15 cellular contexts compared by ENCODE assay signal in the genomic region with DNA sequence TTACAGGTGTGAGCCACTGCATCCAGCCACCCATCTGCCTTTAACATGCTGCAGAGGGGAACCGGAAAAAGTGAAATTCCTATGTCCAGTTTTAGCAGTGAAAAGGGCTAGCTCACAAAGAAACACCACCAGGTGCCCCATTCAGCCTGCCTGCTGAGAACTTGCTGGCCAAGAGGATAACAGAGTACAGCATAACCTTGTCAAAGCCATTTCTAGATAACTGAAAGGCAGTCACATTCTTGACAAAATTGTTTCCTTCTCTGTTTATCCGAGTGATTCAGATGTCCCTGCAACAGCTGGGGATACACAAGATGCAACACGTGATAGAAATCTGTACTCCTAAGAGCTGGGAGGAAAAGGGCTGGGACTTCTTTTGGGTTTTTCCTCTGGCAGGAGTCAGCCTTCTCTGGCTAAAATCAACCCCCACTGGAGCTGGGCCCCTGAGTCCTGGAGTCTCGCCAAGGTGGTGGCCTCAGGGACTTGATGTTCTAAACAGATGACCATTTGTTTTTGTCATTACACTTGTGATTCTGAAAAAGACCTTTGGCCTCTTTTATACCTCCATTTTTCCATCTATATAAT.
DNase-seq lines count a peak whose midpoint lies in the region; ATAC-seq and TF ChIP-seq lines count a peak whose summit lies in the region.
"Had no signal": no experiment of that assay in that cellular context is flagged by ENCODE, and none has a peak within 500 bp of the region (broad histone marks: within the 10 kb centered on the region; RNA-seq: fewer than 3 reads in every experiment).

No MANE protein-coding gene starts in this region.

- no peak overlapping the region for H3K4me3 Mint-ChIP-seq in activated T-helper 1 cell treated with anti-CD3 and anti-CD28 coated beads, Interleukin-12 subunit alpha, Interleukin-12 subunit beta, Interleukin-2, Interleukin-4 antibody, amounts not matched to agents 30 ng/mL and 10 ng/mL and 1 ng/mL, durations not matched to agents 14 hours and 24 hours and 36 hours
- H3K4me3 Mint-ChIP-seq: B cell; CD8-positive, alpha-beta T cell; GM23338 had no signal

- H3K27me3 ChIP-seq in heart left ventricle (no peaks in the 10 kb centered on the region), gastrocnemius medialis (no peaks in the 10 kb centered on the region)
- H3K27me3 ChIP-seq: BLaER1 treated with 17β-estradiol and CSF1 and Interleukin-3, amounts not matched to agents 10 nM and 100 nM had no signal

- TF ChIP-seq CTCF in heart left ventricle (IDR thresholded peaks at IDR 0.05): no peak
- no peak for TF ChIP-seq CTCF in gastrocnemius medialis (IDR thresholded peaks at IDR 0.05 in 4 of 5, conservative IDR thresholded peaks at IDR 0.05 in 1 of 5)

- H3K27me3 Mint-ChIP-seq in activated T-helper 1 cell treated with anti-CD3 and anti-CD28 coated beads, Interleukin-12 subunit alpha, Interleukin-12 subunit beta, Interleukin-2, Interleukin-4 antibody, amounts not matched to agents 30 ng/mL and 10 ng/mL and 1 ng/mL, durations not matched to agents 14 hours and 24 hours and 36 hours (ENCODE audit: insufficient read depth): no peaks in the 10 kb centered on the region

- peak; percentile 76 to 87 (median 84) for ATAC-seq in heart left ventricle
- ATAC-seq in left ventricle myocardium superior: peak; percentile 88
- ATAC-seq in gastrocnemius medialis: peak; percentile 27 to 60
- ATAC-seq: CD8-positive, alpha-beta T cell; GM23338 had no signal

- H3K9me3 ChIP-seq in heart left ventricle (no peaks in the 10 kb centered on the region), gastrocnemius medialis (no peaks in the 10 kb centered on the region)
- H3K9me3 ChIP-seq: BLaER1 treated with 17β-estradiol and CSF1 and Interleukin-3, amounts not matched to agents 10 nM and 100 nM had no signal

- in situ Hi-C loops in gastrocnemius medialis (cut with MboI; ENCODE audit: low sequenced_read_pairs in 4 of 4): no loop called here

- intact Hi-C loops in heart left ventricle (cut with DNase I) (no loop called here), left ventricle myocardium superior (cut with micrococcal nuclease) (no loop called here), gastrocnemius medialis (cut with DNase I; ENCODE audit: low total_unique reads) (no loop called here)
- intact Hi-C loops in activated T-helper 1 cell treated with anti-CD3 and anti-CD28 coated beads, Interleukin-12 subunit alpha, Interleukin-12 subunit beta, Interleukin-2, Interleukin-4 antibody, amounts not matched to agents 30 ng/mL and 10 ng/mL and 1 ng/mL, durations not matched to agents 14 hours and 24 hours and 36 hours (cut with micrococcal nuclease): no loop called here

- H3K4me3 ChIP-seq in heart left ventricle (no peak overlapping the region), gastrocnemius medialis (no peak overlapping the region)
- H3K4me3 ChIP-seq: BLaER1 treated with 17β-estradiol and CSF1 and Interleukin-3, amounts not matched to agents 10 nM and 100 nM; GM23338 had no signal

- no peaks in the 10 kb centered on the region for H3K9me3 Mint-ChIP-seq in activated T-helper 1 cell treated with anti-CD3 and anti-CD28 coated beads, Interleukin-12 subunit alpha, Interleukin-12 subunit beta, Interleukin-2, Interleukin-4 antibody, amounts not matched to agents 30 ng/mL and 10 ng/mL and 1 ng/mL, durations not matched to agents 14 hours and 24 hours and 36 hours
- H3K9me3 Mint-ChIP-seq: CD8-positive, alpha-beta T cell had no signal

- no peaks in the 10 kb centered on the region for H3K36me3 ChIP-seq in heart left ventricle
- no peaks in the 10 kb centered on the region for H3K36me3 ChIP-seq in gastrocnemius medialis
- H3K36me3 ChIP-seq: BLaER1 treated with 17β-estradiol and CSF1 and Interleukin-3, amounts not matched to agents 10 nM and 100 nM had no signal

- 6 to 28% (median 20%) methylated on average over 3 to 4 of the region's 4 CpGs for WGBS in heart left ventricle, 4 donors

- no peaks in the 10 kb centered on the region for H3K4me1 Mint-ChIP-seq in activated T-helper 1 cell treated with anti-CD3 and anti-CD28 coated beads, Interleukin-12 subunit alpha, Interleukin-12 subunit beta, Interleukin-2, Interleukin-4 antibody, amounts not matched to agents 30 ng/mL and 10 ng/mL and 1 ng/mL, durations not matched to agents 14 hours and 24 hours and 36 hours (ENCODE audit: low read depth)

- H3K4me1 ChIP-seq in heart left ventricle (peaks cover 0 to 21% (median 11%) of the 10 kb centered on the region in 12 donors), gastrocnemius medialis (no peaks in the 10 kb centered on the region)
- H3K4me1 ChIP-seq: BLaER1 treated with 17β-estradiol and CSF1 and Interleukin-3, amounts not matched to agents 10 nM and 100 nM had no signal

- peak overlapping the region in 9 of 12 donors; percentile 26 to 70 (median 49) for H3K27ac ChIP-seq in heart left ventricle
- no peak overlapping the region for H3K27ac ChIP-seq in gastrocnemius medialis
- H3K27ac ChIP-seq: BLaER1 treated with 17β-estradiol and CSF1 and Interleukin-3, amounts not matched to agents 10 nM and 100 nM had no signal

- H3K36me3 Mint-ChIP-seq in activated T-helper 1 cell treated with anti-CD3 and anti-CD28 coated beads, Interleukin-12 subunit alpha, Interleukin-12 subunit beta, Interleukin-2, Interleukin-4 antibody, amounts not matched to agents 30 ng/mL and 10 ng/mL and 1 ng/mL, durations not matched to agents 14 hours and 24 hours and 36 hours (ENCODE audit: low read depth): no peaks in the 10 kb centered on the region
- H3K36me3 Mint-ChIP-seq: CD8-positive, alpha-beta T cell had no signal

- no peak overlapping the region for H3K27ac Mint-ChIP-seq in activated T-helper 1 cell treated with anti-CD3 and anti-CD28 coated beads, Interleukin-12 subunit alpha, Interleukin-12 subunit beta, Interleukin-2, Interleukin-4 antibody, amounts not matched to agents 30 ng/mL and 10 ng/mL and 1 ng/mL, durations not matched to agents 14 hours and 24 hours and 36 hours
- H3K27ac Mint-ChIP-seq: B cell; CD8-positive, alpha-beta T cell; GM23338 had no signal

- TF ChIP-seq POLR2A in heart left ventricle (IDR thresholded peaks at IDR 0.05) (no peak), gastrocnemius medialis (IDR thresholded peaks at IDR 0.05) (no peak)

- DNase-seq in LHCN-M2 (ENCODE audit: low read depth) (peak; percentile 67), heart left ventricle (peak; percentile 60 to 84 (median 64)), left ventricle myocardium superior (peak; percentile 77), gastrocnemius medialis (peak in 1 of 2 donors; percentile 20), NCI-H526 (lab: John Stamatoyannopoulos, UW) (no peak), dedifferentiated amniotic fluid mesenchymal stem cell (ENCODE audit: extremely low spot score) (no peak)
- no peak for DNase-seq in activated T-helper 1 cell treated with anti-CD3 and anti-CD28 coated beads, Interleukin-12 subunit alpha, Interleukin-12 subunit beta, Interleukin-2, Interleukin-4 antibody, amounts not matched to agents 30 ng/mL and 10 ng/mL and 1 ng/mL, durations not matched to agents 14 hours and 24 hours and 36 hours (ENCODE audit: low spot score)
- DNase-seq: Calu3; CD8-positive, alpha-beta T cell; DMS79 treated with DMSO at 0.1 percent for 48 hours; GF-D8; HCEC 1CT had no signal

Comparison
In these comparisons a context has a peak if more than half of its experiments do, and no peak if none do; other contexts are left out.
1. DNase-seq: peak in LHCN-M2 (single experiment), heart left ventricle (5 of 5) and left ventricle myocardium superior (single experiment); none in activated T-helper 1 cell treated with anti-CD3 and anti-CD28 coated beads, Interleukin-12 subunit alpha, Interleukin-12 subunit beta, Interleukin-2, Interleukin-4 antibody, amounts not matched to agents 30 ng/mL and 10 ng/mL and 1 ng/mL, durations not matched to agents 14 hours and 24 hours and 36 hours (single experiment), NCI-H526 (0 of 2) and dedifferentiated amniotic fluid mesenchymal stem cell (single experiment).
2. H3K27ac ChIP-seq: peak in heart left ventricle (9 of 12); none in gastrocnemius medialis (0 of 4).
3. Peak in every context shown above with its lines, with median percentiles within 50 percentile points of each other: ATAC-seq.